ENCODE assay signal across 20 cellular contexts in genomic region chr1:209046058-209046417, GRCh38.
"Had no signal": no experiment of that assay in that cellular context is flagged by ENCODE, and none has a peak within 500 bp of the region (broad histone marks: within the 10 kb centered on the region; RNA-seq: fewer than 3 reads in every experiment).

No MANE protein-coding gene starts in this region.

- FAIRE-seq: HTR-8/SVneo, K562 had no signal

- H3K27ac Mint-ChIP-seq: IgD-negative memory B cell had no signal

- H3K4me2 ChIP-seq: KMS-11, SK-N-SH had no signal

- H3K4me3 ChIP-seq: K562 had no signal

- H3K9me3 ChIP-seq: SK-N-SH had no signal

- H3K4me3 Mint-ChIP-seq: IgD-negative memory B cell had no signal

- H3K4me1 Mint-ChIP-seq: IgD-negative memory B cell had no signal

- H3K9ac ChIP-seq: KMS-11, SK-N-SH had no signal

- DNase-seq: Kasumi-1; MM.1S; NCI-H1436; NCI-H187; NCI-H2081 treated with DMSO at 0.1 percent for 48 hours; NCI-H2171; NCI-H510A; NCI-H524 treated with DMSO at 0.1 percent for 48 hours; NCI-H69; NCI-H774; NK-92 treated with Interleukin-12 subunit alpha and Interleukin-12 subunit beta, amount 100 ng/mL, for 24 hours; SHP77 treated with DMSO at 0.1 percent for 48 hours; SK-N-SH had no signal

- H3K36me3 Mint-ChIP-seq: IgD-negative memory B cell had no signal

- ATAC-seq: K562, Panc1, Right ventricle myocardium inferior had no signal

- H3K27ac ChIP-seq: HL-60, KMS-11 had no signal
